In genomic region chr2:127011796-127012195, GRCh38 we compare ENCODE assay signal across 19 cellular contexts.
"Had no signal": no experiment of that assay in that cellular context is flagged by ENCODE, and none has a peak within 500 bp of the region (broad histone marks: within the 10 kb centered on the region; RNA-seq: fewer than 3 reads in every experiment).

No MANE protein-coding gene starts in this region.

- H3K4me3 ChIP-seq: PC-9, Peyer's patch, SJCRH30 had no signal

- H3K4me1 ChIP-seq: Peyer's patch, SJCRH30 had no signal

- H3K9me3 ChIP-seq: Peyer's patch, SJCRH30 had no signal

- DNase-seq: KBM-7, MV-4-11, NCI-H1048, NCI-H1105, NCI-H1417, NCI-H1436 treated with DMSO at 0.1 percent for 48 hours, NCI-H1694, NCI-H187 treated with DMSO at 0.1 percent for 48 hours, NCI-H2029 treated with DMSO at 0.1 percent for 48 hours, NCI-H2171 treated with DMSO at 0.1 percent for 48 hours, NCI-H345, NCI-H446 treated with DMSO at 0.1 percent for 48 hours, NCI-H510A treated with DMSO at 0.1 percent for 48 hours, PC-9, Peyer's patch, SHP77 treated with DMSO at 0.1 percent for 48 hours, SJCRH30 had no signal

- ATAC-seq: Right ventricle myocardium inferior, SK-N-SH treated with all-trans-retinoic acid at 6 μM for 48 hours had no signal

- H3K4me2 ChIP-seq: PC-9 had no signal

- H3K27me3 ChIP-seq: Peyer's patch, SJCRH30 had no signal

- H3K36me3 ChIP-seq: Peyer's patch, SJCRH30 had no signal

- H3K27ac ChIP-seq: PC-9, Peyer's patch, SJCRH30 had no signal

- H2AFZ ChIP-seq: PC-9 had no signal
